ENCODE assay signal across 26 cellular contexts in genomic region chr9:126475933-126476555, GRCh38.
DNase-seq lines count a peak whose midpoint lies in the region; ATAC-seq, FAIRE-seq and TF ChIP-seq lines count a peak whose summit lies in the region.
"Had no signal": no experiment of that assay in that cellular context is flagged by ENCODE, and none has a peak within 500 bp of the region (broad histone marks: within the 10 kb centered on the region; RNA-seq: fewer than 3 reads in every experiment).

No MANE protein-coding gene starts in this region.

- no peak overlapping the region for H4K91ac ChIP-seq in H1 (replicated peaks; ENCODE audit: insufficient read length, low read length)

- TF ChIP-seq EP300 in H1 (IDR thresholded peaks at IDR 0.05; ENCODE audit: borderline replicate concordance in 1 of 2, low read depth in 2 of 2, low read length in 2 of 2): no peak

- peaks cover 49% of the 10 kb centered on the region for H3K4me1 ChIP-seq in BLaER1
- peaks cover 0 to 12% (median 3%) of the 10 kb centered on the region in 4 experiments; a peak in 3 of 7 replicates for H3K4me1 ChIP-seq in H1 (replicated peaks in 1 of 4; ENCODE audit: control insufficient read depth in 3 of 4, insufficient read depth in 4 of 4, low read length in 3 of 4)
- H3K4me1 ChIP-seq in lower lobe of right lung: peaks cover 15% of the 10 kb centered on the region

- H3K79me1 ChIP-seq in H1 (ENCODE audit: low read depth, low read length): no peaks in the 10 kb centered on the region

- CTCF ChIA-PET in H1 (lab: Charles Lee; ENCODE audit: partially characterized antibody): interaction anchor here (1.0 kb wide), 1 partner anchor 14 kb away, joined by 3 read pairs; no protein-coding TSS in a partner anchor

- peaks cover 7% of the 10 kb centered on the region; the same call in 1 of the 2 replicates for H3K36me3 ChIP-seq in BLaER1
- no peaks in the 10 kb centered on the region for H3K36me3 ChIP-seq in H1 (ENCODE audit: control insufficient read depth in 2 of 4, insufficient read depth in 4 of 4, low read length in 3 of 4)
- H3K36me3 ChIP-seq in lower lobe of right lung: peaks cover 14% of the 10 kb centered on the region

- POLR2A ChIA-PET in H1 (lab: Charles Lee; ENCODE audit: partially characterized antibody): no interaction called here

- H2BK120ac ChIP-seq in H1 (replicated peaks; ENCODE audit: low read depth, low read length): no peak overlapping the region

- no peaks in the 10 kb centered on the region for H3K23me2 ChIP-seq in H1 (ENCODE audit: low read depth, low read length)

- no peak overlapping the region for H2BK20ac ChIP-seq in H1 (ENCODE audit: low read length)

- no peak overlapping the region for H3K23ac ChIP-seq in H1 (ENCODE audit: insufficient read length)

- no peak overlapping the region for H3K4ac ChIP-seq in H1 (replicated peaks; ENCODE audit: insufficient read length, low read depth, low read length)

- intact Hi-C loops in lower lobe of right lung (cut with DNase I): no loop called here

- H4K20me1 ChIP-seq in BLaER1: peaks cover 23% of the 10 kb centered on the region; the same call in 1 of the 2 replicates
- H4K20me1 ChIP-seq in H1 (replicated peaks in 1 of 2; ENCODE audit: control insufficient read depth in 1 of 2, insufficient read depth in 2 of 2, low read length in 2 of 2): peaks cover 0 to 3% of the 10 kb centered on the region in 2 experiments

- WGBS in H1 (ENCODE audit: extremely low coverage in 1 of 2, insufficient coverage in 1 of 2, insufficient read length in 1 of 2, insufficient replicate concordance in 2 of 2, low coverage in 1 of 2, low lambda C conversion rate in 2 of 2, missing lambda C conversion rate in 1 of 2), 2 experiments: 85% methylated on average over 11 of the region's 12 CpGs; no CpG with 5 or more reads in 1 of the 2 experiments

- no peak overlapping the region for H3K18ac ChIP-seq in H1 (ENCODE audit: extremely low read depth, low read length)

- H2AK5ac ChIP-seq in H1 (ENCODE audit: low read depth, low read length): no peak overlapping the region; the same call in 1 of the 2 replicates

- FAIRE-seq in H1 (lab: Jason Lieb, UNC): no peak
- FAIRE-seq: G401.6, H54 had no signal

- no peak overlapping the region for H3K9ac ChIP-seq in BLaER1
- no peak overlapping the region for H3K9ac ChIP-seq in H1 (replicated peaks in 1 of 4; ENCODE audit: extremely low read depth in 1 of 4, low read depth in 3 of 4, low read length in 3 of 4)
- H3K9ac ChIP-seq: KMS-11 had no signal

- no peak for ATAC-seq in lower lobe of right lung
- no peak for ATAC-seq in HG03095 (IDR thresholded peaks at IDR 0.05; ENCODE audit: unreplicated experiment)
- ATAC-seq in GM18520 (IDR thresholded peaks at IDR 0.05; ENCODE audit: unreplicated experiment): no peak

- peak overlapping the region; percentile 17 for H3K4me2 ChIP-seq in BLaER1
- H3K4me2 ChIP-seq in H1 (ENCODE audit: insufficient read depth in 1 of 2, low read depth in 2 of 2, low read length in 2 of 2): no peak overlapping the region
- H3K4me2 ChIP-seq: KMS-11 had no signal

- H3K56ac ChIP-seq in H1 (replicated peaks; ENCODE audit: insufficient read length, low read depth, low read length): no peak overlapping the region

- H2AFZ ChIP-seq in H1 (ENCODE audit: low read length): no peak overlapping the region

- H3K27ac ChIP-seq in BLaER1 (no peak overlapping the region), H1 (ENCODE audit: low read depth, low read length) (no peak overlapping the region), lower lobe of right lung (no peak overlapping the region)
- H3K27ac ChIP-seq: KMS-11, RWPE1 had no signal

- TF ChIP-seq POLR2A in NB4 (IDR thresholded peaks at IDR 0.05; ENCODE audit: extremely low read depth, insufficient read length): no peak
- TF ChIP-seq POLR2A in H1 (IDR thresholded peaks at IDR 0.05; ENCODE audit: control extremely low read depth in 1 of 2, low read depth in 2 of 2, low read length in 2 of 2): no peak

- H3K9me3 ChIP-seq in BLaER1 (peaks cover 12% of the 10 kb centered on the region), H1 (ENCODE audit: insufficient read depth in 2 of 2, low read depth in 1 of 2, low read length in 1 of 2) (no peaks in the 10 kb centered on the region), lower lobe of right lung (no peaks in the 10 kb centered on the region)

- peak; percentile 68 for DNase-seq in NB4 (ENCODE audit: low read depth)
- DNase-seq in H1 (ENCODE audit: low read depth in 1 of 2, low spot score in 2 of 2): no peak
- peak; percentile 18 for DNase-seq in lower lobe of right lung
- DNase-seq in cerebellar nuclear complex (lab: John Stamatoyannopoulos, UW): no peak
- DNase-seq in stimulated activated CD4-positive, alpha-beta T cell treated with anti-CD3 and anti-CD28 coated beads, Interleukin-12 subunit alpha, Interleukin-12 subunit beta, amount 100 ng/mL, for 4 hours: no peak
- DNase-seq: 8988T; ACHN; CD4-positive, alpha-beta memory T cell; COR-L47; DMS53; IMR-90; MM.1S; NCI-H1048; NCI-H1417; NCI-H1694; NCI-H2029 treated with DMSO at 0.1 percent for 48 hours; NCI-H446 treated with DMSO at 0.1 percent for 48 hours; NCI-H526 treated with DMSO at 0.1 percent for 48 hours; SHP77 had no signal

- H3K4me3 ChIP-seq in BLaER1: no peak overlapping the region
- H3K4me3 ChIP-seq in NB4 (ENCODE audit: low read depth, low read length): no peak overlapping the region
- H3K4me3 ChIP-seq in H1 (ENCODE audit: extremely low read depth in 1 of 4, insufficient read depth in 2 of 4, low read depth in 3 of 4, low read length in 4 of 4): no peak overlapping the region
- no peak overlapping the region for H3K4me3 ChIP-seq in lower lobe of right lung

- H3K79me2 ChIP-seq in H1 (ENCODE audit: control insufficient read depth in 1 of 2, insufficient read depth in 2 of 2, low read length in 2 of 2): no peaks in the 10 kb centered on the region

- TF ChIP-seq CTCF in NB4 (IDR thresholded peaks at IDR 0.05; ENCODE audit: low read depth, low read length): no peak
- no peak for TF ChIP-seq CTCF in H1 (IDR thresholded peaks at IDR 0.05; ENCODE audit: control extremely low read depth in 1 of 3, insufficient read depth in 1 of 3, low read depth in 1 of 3, low read length in 3 of 3)
- TF ChIP-seq CTCF in lower lobe of right lung (IDR thresholded peaks at IDR 0.05): no peak

- H2BK5ac ChIP-seq in H1 (ENCODE audit: low read depth, low read length): no peak overlapping the region

- no peak overlapping the region for H3K14ac ChIP-seq in H1 (ENCODE audit: insufficient read length)

- H3K27me3 ChIP-seq in BLaER1: no peaks in the 10 kb centered on the region
- H3K27me3 ChIP-seq in H1 (replicated peaks in 1 of 4; ENCODE audit: control insufficient read depth in 3 of 4, extremely low read depth in 1 of 4, insufficient read depth in 3 of 4, low read length in 3 of 4): no peaks in the 10 kb centered on the region; a peak in 1 of 7 replicates
- no peaks in the 10 kb centered on the region for H3K27me3 ChIP-seq in lower lobe of right lung (ENCODE audit: low read depth)

- no peak overlapping the region for H2BK12ac ChIP-seq in H1 (ENCODE audit: low read depth, low read length)

- no peak overlapping the region for H4K5ac ChIP-seq in H1 (ENCODE audit: insufficient read length, low read depth, low read length)

- no peak overlapping the region for H4K8ac ChIP-seq in H1 (ENCODE audit: extremely low read depth, insufficient read depth, low read length)

- no peak for TF ChIP-seq RAD21 in H1 (IDR thresholded peaks at IDR 0.05 in 1 of 2, conservative IDR thresholded peaks at IDR 0.05 in 1 of 2; ENCODE audit: low read depth in 2 of 2, low read length in 2 of 2)

- no peak overlapping the region for H2BK15ac ChIP-seq in H1 (ENCODE audit: low read length)

TF ChIP-seq in H1, 55 proteins besides CTCF, POLR2A, EP300 and RAD21:
- TF ChIP-seq CTBP2 (IDR thresholded peaks at IDR 0.05; ENCODE audit: borderline replicate concordance, insufficient read depth, insufficient read length, low read length): no peak
- TF ChIP-seq SP2 (IDR thresholded peaks at IDR 0.05; ENCODE audit: low read length): no peak
- TF ChIP-seq TBP (IDR thresholded peaks at IDR 0.05; ENCODE audit: low read depth, low read length): no peak
- TF ChIP-seq CREB1 (IDR thresholded peaks at IDR 0.05): no peak
- TF ChIP-seq HDAC6 (IDR thresholded peaks at IDR 0.05; ENCODE audit: low read depth, low read length): no peak
- no peak for TF ChIP-seq EGR1 (IDR thresholded peaks at IDR 0.05; ENCODE audit: borderline replicate concordance, low read depth, low read length)
- no peak for TF ChIP-seq POU5F1 (IDR thresholded peaks at IDR 0.05; ENCODE audit: low read depth, low read length)
- TF ChIP-seq MAX (IDR thresholded peaks at IDR 0.05): no peak
- TF ChIP-seq ASH2L (IDR thresholded peaks at IDR 0.05; ENCODE audit: low read length): no peak
- 0 out of 2 replicates have a peak, but pooled peaks have one; percentile 15 for TF ChIP-seq E2F6 (IDR thresholded peaks at IDR 0.05)
- TF ChIP-seq RXRA (IDR thresholded peaks at IDR 0.05; ENCODE audit: insufficient read depth, low read depth, low read length): no peak
- TF ChIP-seq JUN (IDR thresholded peaks at IDR 0.05; ENCODE audit: low read depth, low read length): no peak
- peak; percentile 46; the same call in 1 of the 2 replicates for TF ChIP-seq TEAD4 (IDR thresholded peaks at IDR 0.05; ENCODE audit: low read depth, low read length)
- TF ChIP-seq RNF2 (IDR thresholded peaks at IDR 0.05; ENCODE audit: borderline replicate concordance, low read depth, low read length, missing control alignments, poor library complexity, severe bottlenecking): no peak
- TF ChIP-seq JUND (IDR thresholded peaks at IDR 0.05; ENCODE audit: low read length): no peak
- TF ChIP-seq PHF8 (conservative IDR thresholded peaks at IDR 0.05; ENCODE audit: low read depth, low read length): no peak

Comparison
In these comparisons a context has a peak if more than half of its experiments do, and no peak if none do; other contexts are left out.
1. DNase-seq: peak in NB4 (single experiment) and lower lobe of right lung (single experiment); none in H1 (0 of 2), cerebellar nuclear complex (0 of 2) and stimulated activated CD4-positive, alpha-beta T cell treated with anti-CD3 and anti-CD28 coated beads, Interleukin-12 subunit alpha, Interleukin-12 subunit beta, amount 100 ng/mL, for 4 hours (single experiment).